In the genomic region with DNA sequence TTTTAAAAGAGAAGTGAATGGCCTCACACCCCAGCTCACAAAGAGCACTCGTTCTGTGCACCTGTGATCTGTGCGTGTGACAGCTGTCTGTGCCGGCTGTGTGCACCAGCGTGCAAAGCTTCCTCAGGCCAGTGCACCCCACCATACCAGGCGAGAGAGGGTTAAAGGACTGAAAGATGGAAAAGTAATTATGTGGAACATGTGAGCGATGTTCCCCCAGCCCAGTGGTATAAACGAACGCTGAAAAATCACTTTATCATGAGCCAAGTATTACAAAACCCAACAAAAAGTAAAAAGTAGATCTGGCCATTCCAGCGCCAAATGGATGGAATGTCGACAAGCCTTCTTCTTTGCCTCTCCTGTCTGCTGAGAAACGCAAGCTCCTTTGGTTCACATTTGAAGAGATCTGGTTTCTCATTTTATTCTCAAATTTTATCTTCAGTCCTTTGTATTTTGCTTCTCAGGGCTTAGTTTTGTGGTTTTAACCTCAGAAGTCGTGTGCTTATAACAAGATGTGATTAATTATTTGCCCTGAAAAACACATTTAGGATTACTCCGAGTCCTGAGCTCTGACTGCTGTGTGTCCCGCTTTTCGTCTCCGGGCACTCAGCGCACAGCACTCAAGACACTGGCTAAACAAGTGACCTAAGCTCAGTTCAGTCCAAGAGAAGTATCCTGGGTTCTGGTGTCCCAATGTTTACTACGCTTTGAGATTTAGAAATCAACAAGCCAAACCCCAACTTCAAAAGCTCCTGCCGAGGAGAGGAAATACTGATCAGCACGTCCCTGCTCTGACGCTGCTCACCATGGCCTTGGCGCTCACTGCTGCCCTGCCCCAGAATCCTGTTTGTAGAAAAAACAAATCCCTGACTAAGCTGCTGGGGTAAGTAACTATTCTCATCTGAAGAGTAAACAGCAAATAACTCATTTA, we compare ENCODE assay signal across 11 cellular contexts. TPM values are rescaled to one million over a fixed set of nuclear protein-coding genes. Genes with fewer than 3 reads are reported as not detected.
DNase-seq lines count a peak whose midpoint lies in the region; ATAC-seq and TF ChIP-seq lines count a peak whose summit lies in the region.
"Had no signal": no experiment of that assay in that cellular context is flagged by ENCODE, and none has a peak within 500 bp of the region (broad histone marks: within the 10 kb centered on the region; RNA-seq: fewer than 3 reads in every experiment).

No MANE protein-coding gene starts in this region.

- in situ Hi-C loops in GM13977 (cut with MboI; ENCODE audit: low pct_unique_long_range_greater_than_20kb, low sequenced_read_pairs, unreplicated experiment), result no loop called here

- no peak overlapping the region for H3K4me3 ChIP-seq in dorsolateral prefrontal cortex

- peak; percentile 83 for ATAC-seq in left lobe of liver
- peak; percentile 79 for ATAC-seq in sciatic nerve
- ATAC-seq in GM21576 (IDR thresholded peaks at IDR 0.05; ENCODE audit: unreplicated experiment), result no peak
- no peak for ATAC-seq in HG03108 (IDR thresholded peaks at IDR 0.05; ENCODE audit: unreplicated experiment)
- ATAC-seq: activated T-cell treated with anti-CD3 and anti-CD28 coated beads, Interleukin-2, amount 50 U/mL, for 4 hours had no signal

- no peak for TF ChIP-seq CTCF in dorsolateral prefrontal cortex (IDR thresholded peaks at IDR 0.05 in 54 of 56, conservative IDR thresholded peaks at IDR 0.05 in 2 of 56; ENCODE audit: low read depth in 1 of 56, partially characterized antibody in 56 of 56)
- TF ChIP-seq CTCF in GM13977 (IDR thresholded peaks at IDR 0.05; ENCODE audit: extremely low read depth, insufficient read depth, missing control alignments), result no peak

- peak overlapping the region in 46 of 59 donors; percentile 7 to 87 (median 57) for H3K27ac ChIP-seq in dorsolateral prefrontal cortex

- intact Hi-C loops in dorsolateral prefrontal cortex (cut with DNase I), result no loop called here
- intact Hi-C loops in sciatic nerve (cut with DNase I), result no loop called here

- DNase-seq in AG08396 (ENCODE audit: low spot score) (peak; percentile 58), dorsolateral prefrontal cortex (no peak), left lobe of liver (ENCODE audit: low spot score) (peak; percentile 79), sciatic nerve (ENCODE audit: low spot score) (no peak), GM13977 (ENCODE audit: low spot score) (no peak), erythroblast (lab: John Stamatoyannopoulos, UW) (no peak)
- DNase-seq: activated B cell treated with CpG ODN at 0.5 μM for 24 hours; activated T-cell treated with anti-CD3 and anti-CD28 coated beads, Interleukin-2, amount 50 U/mL, for 4 hours; NCI-H1694 treated with DMSO at 0.1 percent for 48 hours had no signal

- TF ChIP-seq POLR2A in erythroblast (IDR thresholded peaks at IDR 0.05; ENCODE audit: low read length), result no peak

- H3K27me3 ChIP-seq in dorsolateral prefrontal cortex, result no peaks in the 10 kb centered on the region

RNA-seq across cellular contexts. Expression of a gene that starts 53.5 kb away (rescaled TPM):
- 10 to 100 TPM; 10.7 to 26.7 (median 16.0) TPM for total RNA-seq in dorsolateral prefrontal cortex
- 1.8 TPM for total RNA-seq in left lobe of liver
- total RNA-seq in sciatic nerve, result 10.7 TPM

Comparison
In these comparisons a context has a peak if more than half of its experiments do, and no peak if none do; other contexts are left out.
1. DNase-seq: peak in AG08396 (single experiment) and left lobe of liver (single experiment); none in dorsolateral prefrontal cortex (0 of 10), sciatic nerve (single experiment), GM13977 (single experiment) and erythroblast (0 of 2).
2. ATAC-seq: peak in left lobe of liver (single experiment) and sciatic nerve (single experiment); none in GM21576 (single experiment) and HG03108 (single experiment).